ENCODE assay signal across 8 cellular contexts in genomic region chr6:26270903-26271639, GRCh38.
DNase-seq lines count a peak whose midpoint lies in the region; ATAC-seq and TF ChIP-seq lines count a peak whose summit lies in the region.

No MANE protein-coding gene starts in this region.

- ATAC-seq in GM18873 (IDR thresholded peaks at IDR 0.05; ENCODE audit: low FRiP score, unreplicated experiment) (peak; percentile 38), HG03378 (IDR thresholded peaks at IDR 0.05; ENCODE audit: unreplicated experiment) (peak; percentile 39)

- H3K36me3 ChIP-seq in testis (ENCODE audit: low read depth, missing control alignments): no peaks in the 10 kb centered on the region

- TF ChIP-seq CTCF in AG04449 (IDR thresholded peaks at IDR 0.05; ENCODE audit: insufficient read depth, low read length, missing control alignments) (no peak), fibroblast of pulmonary artery (IDR thresholded peaks at IDR 0.05; ENCODE audit: low read length, missing control alignments) (no peak), neural crest cell (conservative IDR thresholded peaks at IDR 0.05) (no peak), testis (IDR thresholded peaks at IDR 0.05) (no peak)

- H3K9me3 Mint-ChIP-seq in activated T-helper 2 cell treated with anti-CD3 and anti-CD28 coated beads, Interferon-gamma antibody, Interleukin-2, Interleukin-4, amounts not matched to agents 10 μg/mL and 5 μg/mL and 100 μg/mL, durations not matched to agents 14 hours and 24 hours and 36 hours: no peaks in the 10 kb centered on the region
- no peaks in the 10 kb centered on the region for H3K9me3 Mint-ChIP-seq in neural crest cell

- peaks cover 10% of the 10 kb centered on the region for H3K4me1 ChIP-seq in testis

- H3K4me1 Mint-ChIP-seq in activated T-helper 2 cell treated with anti-CD3 and anti-CD28 coated beads, Interferon-gamma antibody, Interleukin-2, Interleukin-4, amounts not matched to agents 10 μg/mL and 5 μg/mL and 100 μg/mL, durations not matched to agents 14 hours and 24 hours and 36 hours (ENCODE audit: low read depth): peaks cover 37% of the 10 kb centered on the region
- peaks cover 42% of the 10 kb centered on the region for H3K4me1 Mint-ChIP-seq in neural crest cell

- WGBS in testis, 2 donors: 6 to 7% methylated on average over 30 to 47 of the region's 47 CpGs

- intact Hi-C loops in activated T-helper 2 cell treated with anti-CD3 and anti-CD28 coated beads, Interferon-gamma antibody, Interleukin-2, Interleukin-4, amounts not matched to agents 10 μg/mL and 5 μg/mL and 100 μg/mL, durations not matched to agents 14 hours and 24 hours and 36 hours (cut with micrococcal nuclease): loop anchor here (1.0 to 10.0 kb wide), 5 partner anchors 20 to 1624 kb away; a partner anchor contains a TSS
- intact Hi-C loops in testis (cut with DNase I; ENCODE audit: low total_unique reads): no loop called here

- H3K27me3 ChIP-seq in testis: no peaks in the 10 kb centered on the region

- no peaks in the 10 kb centered on the region for H3K9me3 ChIP-seq in testis

- no peaks in the 10 kb centered on the region for H3K36me3 Mint-ChIP-seq in activated T-helper 2 cell treated with anti-CD3 and anti-CD28 coated beads, Interferon-gamma antibody, Interleukin-2, Interleukin-4, amounts not matched to agents 10 μg/mL and 5 μg/mL and 100 μg/mL, durations not matched to agents 14 hours and 24 hours and 36 hours (ENCODE audit: low read depth)
- H3K36me3 Mint-ChIP-seq in neural crest cell (ENCODE audit: low read depth): peaks cover 3% of the 10 kb centered on the region

- no peak overlapping the region for H3K27ac Mint-ChIP-seq in activated T-helper 2 cell treated with anti-CD3 and anti-CD28 coated beads, Interferon-gamma antibody, Interleukin-2, Interleukin-4, amounts not matched to agents 10 μg/mL and 5 μg/mL and 100 μg/mL, durations not matched to agents 14 hours and 24 hours and 36 hours
- peak overlapping the region; percentile 97 for H3K27ac Mint-ChIP-seq in neural crest cell (ENCODE audit: unreplicated experiment)

- TF ChIP-seq POLR2A in testis (IDR thresholded peaks at IDR 0.05): no peak

- H3K4me3 ChIP-seq in AG04449 (ENCODE audit: low read depth, low read length): peak overlapping the region; percentile 63
- peak overlapping the region; percentile 66 for H3K4me3 ChIP-seq in fibroblast of pulmonary artery (replicated peaks; ENCODE audit: low read depth, low read length)
- H3K4me3 ChIP-seq in testis: peak overlapping the region; percentile 48 to 61

- DNase-seq in AG04449 (ENCODE audit: low read depth, low spot score) (no peak), RPMI7951 (ENCODE audit: low read depth) (peak; percentile 91), fibroblast of pulmonary artery (ENCODE audit: low read depth) (peak; percentile 91), neural crest cell (ENCODE audit: low read depth, low spot score) (peak; percentile 75), testis (peak; percentile 82)
- peak; percentile 79 for DNase-seq in activated T-helper 2 cell treated with anti-CD3 and anti-CD28 coated beads, Interferon-gamma antibody, Interleukin-2, Interleukin-4, amounts not matched to agents 10 μg/mL and 5 μg/mL and 100 μg/mL, durations not matched to agents 14 hours and 24 hours and 36 hours (ENCODE audit: low spot score)

- CTCF ChIA-PET in AG04449 (lab: Yijun Ruan, JAX): interaction anchor here (1.0 to 3.4 kb wide), 9 partner anchors 9 to 325 kb away, joined by 3 to 18 read pairs (median 6); partner anchors contain the start of gene ABT1

- no peak overlapping the region for H3K4me3 Mint-ChIP-seq in activated T-helper 2 cell treated with anti-CD3 and anti-CD28 coated beads, Interferon-gamma antibody, Interleukin-2, Interleukin-4, amounts not matched to agents 10 μg/mL and 5 μg/mL and 100 μg/mL, durations not matched to agents 14 hours and 24 hours and 36 hours (ENCODE audit: low read depth)
- no peak overlapping the region for H3K4me3 Mint-ChIP-seq in neural crest cell

- no peaks in the 10 kb centered on the region for H3K27me3 Mint-ChIP-seq in activated T-helper 2 cell treated with anti-CD3 and anti-CD28 coated beads, Interferon-gamma antibody, Interleukin-2, Interleukin-4, amounts not matched to agents 10 μg/mL and 5 μg/mL and 100 μg/mL, durations not matched to agents 14 hours and 24 hours and 36 hours (ENCODE audit: low read depth)
- H3K27me3 Mint-ChIP-seq in neural crest cell (ENCODE audit: low read depth): peaks cover 11% of the 10 kb centered on the region

- POLR2A ChIA-PET in AG04449 (lab: Yijun Ruan, JAX): interaction anchor here (0.7 to 4.9 kb wide), 9 partner anchors 14 to 1601 kb away, joined by 3 to 62 read pairs (median 6); a partner anchor contains a TSS

- peak overlapping the region; percentile 82 to 89 for H3K27ac ChIP-seq in testis
